20 cellular contexts compared by ENCODE assay signal in the genomic region with DNA sequence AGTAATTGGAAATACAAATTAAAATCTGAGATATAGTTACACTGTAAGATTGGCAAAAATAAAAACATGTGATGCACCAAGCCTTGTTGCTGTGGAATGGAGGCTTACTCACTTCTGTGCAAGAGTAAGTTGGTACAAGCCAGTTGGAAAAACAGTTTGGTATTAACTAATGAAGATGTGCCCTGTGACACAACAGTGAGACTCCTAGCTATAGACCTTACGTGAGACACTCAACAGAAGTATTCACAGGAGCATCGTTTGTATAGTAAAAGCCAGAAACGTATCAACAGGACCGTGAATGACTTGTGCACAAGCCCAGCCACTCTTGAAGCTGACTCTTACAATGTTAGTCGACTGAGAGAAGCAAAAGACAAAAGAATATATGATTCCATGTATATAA. TPM values are rescaled to one million over a fixed set of nuclear protein-coding genes. Genes with fewer than 3 reads are reported as not detected.
DNase-seq lines count a peak whose midpoint lies in the region; ATAC-seq, FAIRE-seq and TF ChIP-seq lines count a peak whose summit lies in the region.
"Had no signal": no experiment of that assay in that cellular context is flagged by ENCODE, and none has a peak within 500 bp of the region (broad histone marks: within the 10 kb centered on the region; RNA-seq: fewer than 3 reads in every experiment).

No MANE protein-coding gene starts in this region.

- no peak for TF ChIP-seq EP300 in HepG2 (IDR thresholded peaks at IDR 0.05; ENCODE audit: low read depth in 2 of 2, low read length in 2 of 2)
- no peak for TF ChIP-seq EP300 in HepG2 (CRISPR knock-in tag; IDR thresholded peaks at IDR 0.05; ENCODE audit: borderline replicate concordance)

- H3K36me3 ChIP-seq in HepG2 (replicated peaks in 1 of 2; ENCODE audit: control insufficient read depth in 1 of 2, insufficient read depth in 2 of 2, low read length in 2 of 2) (peaks cover 27 to 88% of the 10 kb centered on the region in 2 experiments), right lobe of liver (peaks cover 0 to 68% (median 25%) of the 10 kb centered on the region in 4 donors), kidney (ENCODE audit: control insufficient read depth in 1 of 2, insufficient read depth in 2 of 2, low read length in 2 of 2) (peaks cover 25 to 46% of the 10 kb centered on the region in 2 donors)

- TF ChIP-seq POLR2A in HepG2 (IDR thresholded peaks at IDR 0.05; ENCODE audit: insufficient read depth in 1 of 2, low read depth in 2 of 2, low read length in 2 of 2) (no peak), right lobe of liver (IDR thresholded peaks at IDR 0.05) (no peak), GM12892 (IDR thresholded peaks at IDR 0.05; ENCODE audit: low read depth, low read length) (no peak)

- no peak for ATAC-seq in HepG2
- no peak for ATAC-seq in right lobe of liver

- H3K9ac ChIP-seq in HepG2 (ENCODE audit: insufficient read depth, low read depth, low read length) (no peak overlapping the region), kidney (ENCODE audit: low read length in 2 of 2) (no peak overlapping the region)

- POLR2A ChIA-PET in activated CD4-positive, alpha-beta memory T cell treated with anti-CD3 and anti-CD28 coated beads for 36 hours (lab: Charles Lee): interaction anchor here (1.3 kb wide), 1 partner anchor 21 kb away, joined by 4 read pairs; the partner anchor contains the start of genes CFAP61 and CRNKL1
- POLR2A ChIA-PET in activated CD4-positive, alpha-beta memory T cell treated with anti-CD3 and anti-CD28 coated beads, Interleukin-2, amount 10 ng/mL, durations not matched to agents 7 days and 5 days (lab: Charles Lee): interaction anchor here (2.1 kb wide), 1 partner anchor 20 kb away, joined by 9 read pairs; the partner anchor contains the start of genes CFAP61 and CRNKL1
- POLR2A ChIA-PET in HepG2 (lab: Yijun Ruan, JAX): no interaction called here

- H3K4me3 Mint-ChIP-seq in activated CD4-positive, alpha-beta memory T cell treated with anti-CD3 and anti-CD28 coated beads for 36 hours: no peak overlapping the region
- no peak overlapping the region for H3K4me3 Mint-ChIP-seq in activated CD4-positive, alpha-beta memory T cell treated with anti-CD3 and anti-CD28 coated beads, Interleukin-2, amount 10 ng/mL, durations not matched to agents 7 days and 5 days
- H3K4me3 Mint-ChIP-seq: CD8-positive, alpha-beta memory T cell had no signal

- 95% methylated on average over 5 of the region's 5 CpGs for WGBS in HepG2 (ENCODE audit: low lambda C conversion rate)
- 88% methylated on average over 4 of the region's 5 CpGs for WGBS in right lobe of liver (ENCODE audit: insufficient coverage, low coverage, low lambda C conversion rate, missing lambda C conversion rate)

- H3K27ac ChIP-seq in HepG2 (ENCODE audit: extremely low read length, insufficient read depth, low read length) (no peak overlapping the region), right lobe of liver (no peak overlapping the region), kidney (ENCODE audit: low read depth in 2 of 2, low read length in 2 of 2) (no peak overlapping the region)
- H3K27ac ChIP-seq: 22Rv1, C4-2B had no signal

- no peaks in the 10 kb centered on the region for H3K9me3 Mint-ChIP-seq in activated CD4-positive, alpha-beta memory T cell treated with anti-CD3 and anti-CD28 coated beads for 36 hours
- no peaks in the 10 kb centered on the region for H3K9me3 Mint-ChIP-seq in activated CD4-positive, alpha-beta memory T cell treated with anti-CD3 and anti-CD28 coated beads, Interleukin-2, amount 10 ng/mL, durations not matched to agents 7 days and 5 days
- H3K9me3 Mint-ChIP-seq: CD8-positive, alpha-beta memory T cell had no signal

- no peak for TF ChIP-seq RAD21 in HepG2 (CRISPR knock-in tag; IDR thresholded peaks at IDR 0.05)

- no peak for FAIRE-seq in HepG2 (lab: Jason Lieb, UNC)
- FAIRE-seq in GM12892 (lab: Jason Lieb, UNC): peak; percentile 58
- FAIRE-seq in kidney (lab: Jason Lieb, UNC): no peak
- FAIRE-seq: GM18507 had no signal

- H4K20me1 ChIP-seq in HepG2 (ENCODE audit: insufficient read depth, low read length): no peaks in the 10 kb centered on the region

- H3K4me3 ChIP-seq in HepG2 (replicated peaks in 1 of 3; ENCODE audit: insufficient read depth in 1 of 3, low read depth in 2 of 3, low read length in 3 of 3): no peak overlapping the region
- no peak overlapping the region for H3K4me3 ChIP-seq in right lobe of liver
- no peak overlapping the region for H3K4me3 ChIP-seq in kidney (ENCODE audit: low read length in 2 of 2)

- in situ Hi-C loops in HepG2 (cut with HindIII; ENCODE audit: extremely low pct_ligation_motif_present, low pct_unique_long_range_greater_than_20kb): no loop called here

- peaks cover 12% of the 10 kb centered on the region for H3K79me2 ChIP-seq in HepG2 (ENCODE audit: insufficient read depth, low read length)

- BruUV-seq in HepG2 (replicated peaks; lab: Mats Ljungman, UMichigan): no TSS peak

- H3K36me3 Mint-ChIP-seq in activated CD4-positive, alpha-beta memory T cell treated with anti-CD3 and anti-CD28 coated beads for 36 hours: peaks cover 39% of the 10 kb centered on the region
- H3K36me3 Mint-ChIP-seq in activated CD4-positive, alpha-beta memory T cell treated with anti-CD3 and anti-CD28 coated beads, Interleukin-2, amount 10 ng/mL, durations not matched to agents 7 days and 5 days (ENCODE audit: low read depth): peaks cover 51% of the 10 kb centered on the region

- no peaks in the 10 kb centered on the region for H3K4me1 Mint-ChIP-seq in activated CD4-positive, alpha-beta memory T cell treated with anti-CD3 and anti-CD28 coated beads for 36 hours (ENCODE audit: low read depth)
- no peaks in the 10 kb centered on the region for H3K4me1 Mint-ChIP-seq in activated CD4-positive, alpha-beta memory T cell treated with anti-CD3 and anti-CD28 coated beads, Interleukin-2, amount 10 ng/mL, durations not matched to agents 7 days and 5 days

- no peak overlapping the region for H3K4me2 ChIP-seq in HepG2 (ENCODE audit: low read depth, low read length)

- CTCF ChIA-PET in activated CD4-positive, alpha-beta memory T cell treated with anti-CD3 and anti-CD28 coated beads for 36 hours (lab: Charles Lee): interaction anchor here (1.3 kb wide), 1 partner anchor 11 kb away, joined by 3 read pairs; no protein-coding TSS in a partner anchor
- CTCF ChIA-PET in activated CD4-positive, alpha-beta memory T cell treated with anti-CD3 and anti-CD28 coated beads, Interleukin-2, amount 10 ng/mL, durations not matched to agents 7 days and 5 days (lab: Charles Lee): no interaction called here
- CTCF ChIA-PET in HepG2 (lab: Yijun Ruan, JAX; ENCODE audit: low intra/inter-chr PET ratio, low total read pairs): no interaction called here

- TF ChIP-seq CTCF in HepG2 (CRISPR knock-in tag; IDR thresholded peaks at IDR 0.05) (no peak), right lobe of liver (IDR thresholded peaks at IDR 0.05) (no peak), kidney (IDR thresholded peaks at IDR 0.05; ENCODE audit: borderline replicate concordance, extremely low read depth, insufficient read depth) (no peak)

- H2AFZ ChIP-seq in HepG2 (ENCODE audit: low read length): no peak overlapping the region

- H3K27ac Mint-ChIP-seq in activated CD4-positive, alpha-beta memory T cell treated with anti-CD3 and anti-CD28 coated beads for 36 hours: peak overlapping the region; percentile 5
- no peak overlapping the region for H3K27ac Mint-ChIP-seq in activated CD4-positive, alpha-beta memory T cell treated with anti-CD3 and anti-CD28 coated beads, Interleukin-2, amount 10 ng/mL, durations not matched to agents 7 days and 5 days

- H3K4me1 ChIP-seq in HepG2 (ENCODE audit: insufficient read depth, low read length) (no peaks in the 10 kb centered on the region), right lobe of liver (no peaks in the 10 kb centered on the region), kidney (ENCODE audit: control insufficient read depth in 1 of 2, insufficient read depth in 1 of 2, low read depth in 1 of 2, low read length in 2 of 2) (peaks cover 4 to 5% of the 10 kb centered on the region in 2 donors)
- H3K4me1 ChIP-seq: Caco-2 had no signal

- H3K27me3 ChIP-seq in HepG2 (ENCODE audit: control insufficient read depth in 1 of 2, insufficient read depth in 2 of 2, low read length in 2 of 2) (no peaks in the 10 kb centered on the region), right lobe of liver (no peaks in the 10 kb centered on the region)
- H3K27me3 ChIP-seq: BE2C had no signal

- H3K27me3 Mint-ChIP-seq in activated CD4-positive, alpha-beta memory T cell treated with anti-CD3 and anti-CD28 coated beads for 36 hours: no peaks in the 10 kb centered on the region
- H3K27me3 Mint-ChIP-seq in activated CD4-positive, alpha-beta memory T cell treated with anti-CD3 and anti-CD28 coated beads, Interleukin-2, amount 10 ng/mL, durations not matched to agents 7 days and 5 days: no peaks in the 10 kb centered on the region
- H3K27me3 Mint-ChIP-seq: CD8-positive, alpha-beta memory T cell had no signal

- DNase-seq in activated CD4-positive, alpha-beta memory T cell treated with anti-CD3 and anti-CD28 coated beads for 36 hours: no peak
- DNase-seq in activated CD4-positive, alpha-beta memory T cell treated with anti-CD3 and anti-CD28 coated beads, Interleukin-2, amount 10 ng/mL, durations not matched to agents 7 days and 5 days: no peak
- DNase-seq in HepG2 (ENCODE audit: low spot score): no peak
- no peak for DNase-seq in right lobe of liver
- no peak for DNase-seq in GM12892 (ENCODE audit: insufficient read length)
- no peak for DNase-seq in DMS153 (lab: John Stamatoyannopoulos, UW)
- DNase-seq in kidney: no peak
- DNase-seq in AG20443 (ENCODE audit: low spot score): no peak
- DNase-seq: ACHN; BE2C; Caco-2; CD8-positive, alpha-beta memory T cell; DMS53; GF-D8; H7; IMR-90; KBM-7 had no signal

- H3K9me3 ChIP-seq in HepG2 (ENCODE audit: low read length): no peaks in the 10 kb centered on the region
- H3K9me3 ChIP-seq in right lobe of liver: no peaks in the 10 kb centered on the region
- H3K9me3 ChIP-seq in kidney (ENCODE audit: control insufficient read depth in 1 of 2, low read length in 2 of 2): no peaks in the 10 kb centered on the region
- H3K9me3 ChIP-seq: BE2C, Caco-2 had no signal

- intact Hi-C loops in activated CD4-positive, alpha-beta memory T cell treated with anti-CD3 and anti-CD28 coated beads for 36 hours (cut with micrococcal nuclease): no loop called here
- intact Hi-C loops in HepG2 (cut with micrococcal nuclease; ENCODE audit: unreplicated experiment): no loop called here
- intact Hi-C loops in right lobe of liver (cut with DNase I): no loop called here
- intact Hi-C loops in kidney (cut with DNase I): no loop called here

RNA-seq across cellular contexts. Expression of gene NAA20, which starts 14.6 kb away (rescaled TPM):
- total RNA-seq in activated CD4-positive, alpha-beta memory T cell treated with anti-CD3 and anti-CD28 coated beads for 36 hours: 10 to 100 TPM; 82.6 to 82.9 TPM
- 10 to 100 TPM; 53.3 to 53.7 TPM for total RNA-seq in activated CD4-positive, alpha-beta memory T cell treated with anti-CD3 and anti-CD28 coated beads, Interleukin-2, amount 10 ng/mL, durations not matched to agents 7 days and 5 days
- total RNA-seq in HepG2 (2016; rRNA removed; fragmentation: Illumina TruSeq; extraction: Trizol) (82.8 and 114 TPM in 2 replicates), right lobe of liver (10 to 100 TPM; 34.0 to 48.0 (median 41.7) TPM), kidney (72.8 TPM)
- 21.7 and 25.6 TPM in 2 replicates for total RNA-seq in HepG2 (2016; cell fraction: cytosol; rRNA removed; fragmentation: Illumina TruSeq; extraction: Trizol; ENCODE audit: low read depth)
- 86.7 and 113 TPM in 2 replicates for total RNA-seq in HepG2 (2016; cell fraction: insoluble cytoplasmic fraction; rRNA removed; fragmentation: Illumina TruSeq; extraction: Trizol)
- 37.5 and 43.6 TPM in 2 replicates for total RNA-seq in HepG2 (2016; cell fraction: membrane; rRNA removed; fragmentation: Illumina TruSeq; extraction: Trizol)
- 54.4 and 60.1 TPM in 2 replicates for total RNA-seq in HepG2 (2016; cell fraction: nucleus; rRNA removed; fragmentation: Illumina TruSeq; extraction: Trizol)
- polyA plus RNA-seq in HepG2 (2011; rRNA removed) (62.9 and 81.9 TPM in 2 replicates), kidney (ENCODE audit: insufficient read depth, low read depth, low replicate concordance) (104 TPM)
- polyA plus RNA-seq in HepG2 (2011; cell fraction: cytosol; rRNA removed): 50.7 and 67.7 TPM in 2 replicates
- 23.7 and 25.9 TPM in 2 replicates for polyA plus RNA-seq in HepG2 (2011; cell fraction: nucleus; rRNA removed)
- polyA plus RNA-seq in HepG2 (2012): 95.6 and 106 TPM in 2 replicates
- polyA plus RNA-seq in HepG2 (2016; cell fraction: cytosol; fragmentation: Illumina TruSeq; extraction: Trizol; ENCODE audit: low read depth): 28.8 and 29.8 TPM in 2 replicates
- 148 and 163 TPM in 2 replicates for polyA plus RNA-seq in HepG2 (2016; cell fraction: insoluble cytoplasmic fraction; fragmentation: Illumina TruSeq; extraction: Trizol; ENCODE audit: low read depth)
- 36.9 and 37.4 TPM in 2 replicates for polyA plus RNA-seq in HepG2 (2016; cell fraction: membrane; fragmentation: Illumina TruSeq; extraction: Trizol; ENCODE audit: low read depth)
- 119 and 123 TPM in 2 replicates for polyA plus RNA-seq in HepG2 (2016; cell fraction: nucleus; fragmentation: Illumina TruSeq; extraction: Trizol; ENCODE audit: insufficient read depth, low read depth)
- 14.8 and 29.0 TPM in 2 replicates for polyA minus RNA-seq in HepG2 (2011; rRNA and poly(A)+ RNA removed; ENCODE audit: low replicate concordance)
- 25.5 and 28.8 TPM in 2 replicates for polyA minus RNA-seq in HepG2 (2011; cell fraction: cytosol; rRNA and poly(A)+ RNA removed)
- 45.3 and 48.5 TPM in 2 replicates for polyA minus RNA-seq in HepG2 (2011; cell fraction: nucleus; rRNA and poly(A)+ RNA removed)
- 78.4 TPM for polyA plus RNA-seq in GM12892 (2012; ENCODE audit: missing spikeins)

RNA-seq across cellular contexts. Expression of gene CRNKL1, which starts 20.5 kb away (rescaled TPM):
- total RNA-seq in activated CD4-positive, alpha-beta memory T cell treated with anti-CD3 and anti-CD28 coated beads for 36 hours: 10 to 100 TPM; 21.5 to 21.8 TPM
- total RNA-seq in activated CD4-positive, alpha-beta memory T cell treated with anti-CD3 and anti-CD28 coated beads, Interleukin-2, amount 10 ng/mL, durations not matched to agents 7 days and 5 days: 10 to 100 TPM; 20.4 to 21.8 TPM
- total RNA-seq in HepG2 (2016; rRNA removed; fragmentation: Illumina TruSeq; extraction: Trizol) (64.5 and 103 TPM in 2 replicates), right lobe of liver (10 to 100 TPM in 1 of 6 experiments, 1 to 10 TPM in 5; 5.5 to 13.2 (median 7.2) TPM), kidney (20.8 TPM)
- total RNA-seq in HepG2 (2016; cell fraction: cytosol; rRNA removed; fragmentation: Illumina TruSeq; extraction: Trizol; ENCODE audit: low read depth): 8.3 and 8.7 TPM in 2 replicates
- 62.9 and 102 TPM in 2 replicates for total RNA-seq in HepG2 (2016; cell fraction: insoluble cytoplasmic fraction; rRNA removed; fragmentation: Illumina TruSeq; extraction: Trizol)
- total RNA-seq in HepG2 (2016; cell fraction: membrane; rRNA removed; fragmentation: Illumina TruSeq; extraction: Trizol): 16.0 and 23.6 TPM in 2 replicates
- total RNA-seq in HepG2 (2016; cell fraction: nucleus; rRNA removed; fragmentation: Illumina TruSeq; extraction: Trizol): 44.4 and 50.7 TPM in 2 replicates
- polyA plus RNA-seq in HepG2 (2011; rRNA removed) (10.8 and 12.3 TPM in 2 replicates), kidney (ENCODE audit: insufficient read depth, low read depth, low replicate concordance) (18.3 TPM)
- 7.1 and 10.7 TPM in 2 replicates for polyA plus RNA-seq in HepG2 (2011; cell fraction: cytosol; rRNA removed)
- 7.0 and 7.9 TPM in 2 replicates for polyA plus RNA-seq in HepG2 (2011; cell fraction: nucleus; rRNA removed)
- polyA plus RNA-seq in HepG2 (2012): 24.5 and 37.7 TPM in 2 replicates
- 4.5 and 4.7 TPM in 2 replicates for polyA plus RNA-seq in HepG2 (2016; cell fraction: cytosol; fragmentation: Illumina TruSeq; extraction: Trizol; ENCODE audit: low read depth)
- 69.8 and 72.6 TPM in 2 replicates for polyA plus RNA-seq in HepG2 (2016; cell fraction: insoluble cytoplasmic fraction; fragmentation: Illumina TruSeq; extraction: Trizol; ENCODE audit: low read depth)
- 7.0 and 7.5 TPM in 2 replicates for polyA plus RNA-seq in HepG2 (2016; cell fraction: membrane; fragmentation: Illumina TruSeq; extraction: Trizol; ENCODE audit: low read depth)
- 51.1 and 58.0 TPM in 2 replicates for polyA plus RNA-seq in HepG2 (2016; cell fraction: nucleus; fragmentation: Illumina TruSeq; extraction: Trizol; ENCODE audit: insufficient read depth, low read depth)
- 5.1 and 9.0 TPM in 2 replicates for polyA minus RNA-seq in HepG2 (2011; rRNA and poly(A)+ RNA removed; ENCODE audit: low replicate concordance)
- polyA minus RNA-seq in HepG2 (2011; cell fraction: cytosol; rRNA and poly(A)+ RNA removed): 17.9 and 18.2 TPM in 2 replicates
- polyA minus RNA-seq in HepG2 (2011; cell fraction: nucleus; rRNA and poly(A)+ RNA removed): 46.4 and 51.1 TPM in 2 replicates
- polyA plus RNA-seq in GM12892 (2012; ENCODE audit: missing spikeins): 13.9 TPM

RNA-seq across cellular contexts. Expression of gene CFAP61, which starts 20.5 kb away (rescaled TPM):
- total RNA-seq in activated CD4-positive, alpha-beta memory T cell treated with anti-CD3 and anti-CD28 coated beads for 36 hours: not detected
- not detected for total RNA-seq in activated CD4-positive, alpha-beta memory T cell treated with anti-CD3 and anti-CD28 coated beads, Interleukin-2, amount 10 ng/mL, durations not matched to agents 7 days and 5 days
- total RNA-seq in HepG2 (2016; rRNA removed; fragmentation: Illumina TruSeq; extraction: Trizol) (0.27 TPM in 1 of 2 replicates, not detected in the other), right lobe of liver (not detected), kidney (2.6 TPM)
- not detected in 2 replicates for total RNA-seq in HepG2 (2016; cell fraction: cytosol; rRNA removed; fragmentation: Illumina TruSeq; extraction: Trizol; ENCODE audit: low read depth)
- 0.24 TPM in 1 of 2 replicates, not detected in the other for total RNA-seq in HepG2 (2016; cell fraction: insoluble cytoplasmic fraction; rRNA removed; fragmentation: Illumina TruSeq; extraction: Trizol)
- total RNA-seq in HepG2 (2016; cell fraction: membrane; rRNA removed; fragmentation: Illumina TruSeq; extraction: Trizol): not detected in 2 replicates
- 1.0 TPM in 1 of 2 replicates, not detected in the other for total RNA-seq in HepG2 (2016; cell fraction: nucleus; rRNA removed; fragmentation: Illumina TruSeq; extraction: Trizol)
- polyA plus RNA-seq in HepG2 (2011; rRNA removed) (not detected in 2 replicates), kidney (ENCODE audit: insufficient read depth, low read depth, low replicate concordance) (0.58 TPM)
- 0.12 and 0.17 TPM in 2 replicates for polyA plus RNA-seq in HepG2 (2011; cell fraction: cytosol; rRNA removed)
- 0.50 TPM in 1 of 2 replicates, not detected in the other for polyA plus RNA-seq in HepG2 (2011; cell fraction: nucleus; rRNA removed)
- polyA plus RNA-seq in HepG2 (2012): 0.12 TPM in 1 of 2 replicates, not detected in the other
- not detected in 2 replicates for polyA plus RNA-seq in HepG2 (2016; cell fraction: cytosol; fragmentation: Illumina TruSeq; extraction: Trizol; ENCODE audit: low read depth)
- not detected in 2 replicates for polyA plus RNA-seq in HepG2 (2016; cell fraction: insoluble cytoplasmic fraction; fragmentation: Illumina TruSeq; extraction: Trizol; ENCODE audit: low read depth)
- not detected in 2 replicates for polyA plus RNA-seq in HepG2 (2016; cell fraction: membrane; fragmentation: Illumina TruSeq; extraction: Trizol; ENCODE audit: low read depth)
- 0.77 TPM in 1 of 2 replicates, not detected in the other for polyA plus RNA-seq in HepG2 (2016; cell fraction: nucleus; fragmentation: Illumina TruSeq; extraction: Trizol; ENCODE audit: insufficient read depth, low read depth)
- not detected in 2 replicates for polyA minus RNA-seq in HepG2 (2011; rRNA and poly(A)+ RNA removed; ENCODE audit: low replicate concordance)
- not detected in 2 replicates for polyA minus RNA-seq in HepG2 (2011; cell fraction: cytosol; rRNA and poly(A)+ RNA removed)
- 0.64 TPM in 1 of 2 replicates, not detected in the other for polyA minus RNA-seq in HepG2 (2011; cell fraction: nucleus; rRNA and poly(A)+ RNA removed)
- 0.25 TPM for polyA plus RNA-seq in GM12892 (2012; ENCODE audit: missing spikeins)
- total RNA-seq: Caco-2; CD8-positive, alpha-beta memory T cell; IMR-90 had no signal
- polyA plus RNA-seq: CD8-positive, alpha-beta memory T cell had no signal
